Comparison of ENCODE assay signal across 8 cellular contexts in the genomic region with DNA sequence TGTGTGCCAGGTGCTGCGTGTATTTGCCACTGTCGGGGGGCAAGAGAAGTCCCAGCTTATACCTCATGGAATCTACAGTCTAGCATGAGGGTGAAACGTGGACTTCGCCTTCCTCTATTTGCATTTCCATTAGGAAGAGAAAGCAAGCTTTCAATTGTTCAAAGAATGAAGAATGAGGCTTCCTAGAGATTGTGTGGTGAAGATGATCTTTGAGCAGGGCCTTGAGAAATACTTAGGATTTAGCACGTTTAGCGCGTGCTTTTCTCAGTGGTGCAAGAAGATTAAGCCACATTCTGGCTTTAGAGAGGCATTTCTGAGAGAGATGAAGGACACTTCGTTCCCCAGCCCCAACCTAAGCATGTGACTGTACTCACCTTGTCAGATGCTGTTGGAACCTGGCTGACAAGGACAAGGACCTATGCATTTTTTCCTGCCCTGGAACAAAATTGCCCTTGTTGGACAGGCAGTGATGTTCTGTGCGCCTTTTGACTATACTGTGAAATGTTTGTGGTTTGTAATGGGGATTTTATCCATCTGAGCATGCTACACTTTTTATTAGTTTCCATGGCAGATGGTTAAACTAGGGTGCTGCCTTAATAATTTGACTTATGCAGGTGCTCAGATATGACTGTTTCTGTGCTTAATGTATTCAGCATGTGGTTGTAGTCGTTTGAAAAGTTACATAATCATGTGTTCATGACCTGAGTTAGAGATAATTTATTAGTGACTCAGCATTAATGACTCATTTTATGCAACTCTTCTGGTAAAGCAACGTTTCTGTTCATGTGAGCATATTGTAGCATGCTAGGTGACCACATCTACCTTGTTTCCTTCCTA. TPM values are rescaled to one million over a fixed set of nuclear protein-coding genes. Genes with fewer than 3 reads are reported as not detected.
DNase-seq lines count a peak whose midpoint lies in the region; ATAC-seq and TF ChIP-seq lines count a peak whose summit lies in the region.

No MANE protein-coding gene starts in this region.

- no peaks in the 10 kb centered on the region for H3K9me2 ChIP-seq in PC-3 (replicated peaks; ENCODE audit: low read length)

- peak; percentile 81 for ATAC-seq in HG02759 (IDR thresholded peaks at IDR 0.05; ENCODE audit: unreplicated experiment)
- ATAC-seq in PC-3, result peak; percentile 78

- H3K36me3 ChIP-seq in breast epithelium (no peaks in the 10 kb centered on the region), PC-3 (ENCODE audit: low read depth, low read length) (no peaks in the 10 kb centered on the region), tibial nerve (no peaks in the 10 kb centered on the region)

- CTCF ChIA-PET in MCF 10A (lab: Yijun Ruan, JAX) (interaction anchor here (0.7 kb wide), 1 partner anchor 1651 kb away, joined by 3 read pairs; no protein-coding TSS in a partner anchor), PC-3 (lab: Charles Lee) (no interaction called here)

- H3K4me2 ChIP-seq in PC-3 (ENCODE audit: low read length), result peak overlapping the region; percentile 48

- H3K27me3 ChIP-seq in breast epithelium (no peaks in the 10 kb centered on the region), PC-3 (ENCODE audit: low read length) (no peaks in the 10 kb centered on the region), tibial nerve (no peaks in the 10 kb centered on the region)

- H3K79me2 ChIP-seq in PC-3 (ENCODE audit: low read length), result peaks cover 87% of the 10 kb centered on the region

- BruUV-seq in MCF 10A (replicated peaks; lab: Mats Ljungman, UMichigan), result no TSS peak
- no TSS peak for BruUV-seq in PC-3 (replicated peaks; lab: Mats Ljungman, UMichigan)

- no peak for TF ChIP-seq CTCF in MCF 10A (IDR thresholded peaks at IDR 0.05; ENCODE audit: unreplicated experiment)
- TF ChIP-seq CTCF in breast epithelium (IDR thresholded peaks at IDR 0.05), result no peak
- TF ChIP-seq CTCF in PC-3 (conservative IDR thresholded peaks at IDR 0.05; ENCODE audit: low read depth, low read length), result no peak
- TF ChIP-seq CTCF in tibial nerve (IDR thresholded peaks at IDR 0.05), result no peak

- peaks cover 45% of the 10 kb centered on the region for H3K4me1 Mint-ChIP-seq in MCF 10A (ENCODE audit: insufficient read depth, unreplicated experiment)

- H3K4me1 ChIP-seq in breast epithelium (no peaks in the 10 kb centered on the region), PC-3 (ENCODE audit: insufficient read depth, low read length) (peaks cover 31% of the 10 kb centered on the region), tibial nerve (peaks cover 0 to 4% (median 2%) of the 10 kb centered on the region in 4 donors)

- 73% methylated on average over 11 of the region's 11 CpGs for WGBS in tibial nerve, 2 donors

- intact Hi-C loops in MCF 10A (cut with micrococcal nuclease), result no loop called here
- intact Hi-C loops in breast epithelium (cut with DNase I; ENCODE audit: low total_unique reads), result no loop called here
- intact Hi-C loops in PC-3 (cut with micrococcal nuclease), result no loop called here

- no peaks in the 10 kb centered on the region for H4K20me1 ChIP-seq in PC-3 (ENCODE audit: low read length)

- no peak overlapping the region for H3K9ac ChIP-seq in PC-3 (ENCODE audit: low read length)

- POLR2A ChIA-PET in MCF 10A (lab: Yijun Ruan, JAX), result interaction anchor here (0.7 to 1.4 kb wide), 8 partner anchors 10 to 134 kb away, joined by 3 to 5 read pairs (median 4); no protein-coding TSS in a partner anchor
- POLR2A ChIA-PET in PC-3 (lab: Charles Lee; ENCODE audit: unreplicated experiment), result interaction anchor here (0.6 kb wide), 1 partner anchor 153 kb away, joined by 3 read pairs; no protein-coding TSS in a partner anchor

- H3K27ac ChIP-seq in breast epithelium (no peak overlapping the region), PC-3 (ENCODE audit: low read length) (peak overlapping the region; percentile 52), tibial nerve (no peak overlapping the region)

- TF ChIP-seq EP300 in tibial nerve (IDR thresholded peaks at IDR 0.05), result no peak

- no peak overlapping the region for H3K4me3 Mint-ChIP-seq in MCF 10A (ENCODE audit: unreplicated experiment)

- H3K4me3 ChIP-seq in breast epithelium (no peak overlapping the region), PC-3 (ENCODE audit: low read length) (no peak overlapping the region), tibial nerve (no peak overlapping the region)

- DNase-seq in MCF 10A (ENCODE audit: unreplicated experiment) (peak; percentile 68), breast epithelium (ENCODE audit: low spot score in 2 of 2) (no peak), PC-3 (peak; percentile 82), hepatic stellate cell (ENCODE audit: low spot score) (peak; percentile 41), NK-92 (lab: John Stamatoyannopoulos, UW; ENCODE audit: unreplicated experiment) (no peak), tibial nerve (ENCODE audit: low spot score in 2 of 2) (no peak)
- no peak for DNase-seq in stimulated activated CD4-positive, alpha-beta T cell treated with anti-CD3 and anti-CD28 coated beads, Interleukin-4, amount 100 ng/mL, for 4 hours

- peaks cover 8% of the 10 kb centered on the region for H3F3A ChIP-seq in PC-3 (ENCODE audit: low read length, unreplicated experiment)

- no peak overlapping the region for H2AFZ ChIP-seq in PC-3 (ENCODE audit: low read length)

- peak overlapping the region; percentile 37 for H3K27ac Mint-ChIP-seq in MCF 10A (ENCODE audit: low read depth, unreplicated experiment)

- peaks cover 7% of the 10 kb centered on the region for H3K9me3 Mint-ChIP-seq in MCF 10A (ENCODE audit: unreplicated experiment)

- no peaks in the 10 kb centered on the region for H3K27me3 Mint-ChIP-seq in MCF 10A (ENCODE audit: insufficient read depth, unreplicated experiment)

- TF ChIP-seq POLR2A in breast epithelium (IDR thresholded peaks at IDR 0.05), result no peak
- TF ChIP-seq POLR2A in tibial nerve (IDR thresholded peaks at IDR 0.05), result no peak

- H3K9me3 ChIP-seq in breast epithelium (no peaks in the 10 kb centered on the region), PC-3 (ENCODE audit: low read length) (no peaks in the 10 kb centered on the region), tibial nerve (peaks cover 0 to 3% (median 0%) of the 10 kb centered on the region in 4 donors)

- peaks cover 21% of the 10 kb centered on the region for H3K36me3 Mint-ChIP-seq in MCF 10A (ENCODE audit: insufficient read depth, unreplicated experiment)

RNA-seq across cellular contexts. Expression of a gene that starts 10.7 kb away (rescaled TPM):
- 64.2 and 71.8 TPM in 2 replicates for total RNA-seq in MCF 10A (2022)
- total RNA-seq in breast epithelium, result 100 to 1,000 TPM; 104 to 171 (median 112) TPM
- total RNA-seq in PC-3 (2014; rRNA removed), result 21.5 and 29.5 TPM in 2 replicates
- 100 to 1,000 TPM in 2 of 4 donors, 10 to 100 TPM in 2; 91.2 to 109 (median 101) TPM for total RNA-seq in tibial nerve

Comparison
In these comparisons a context has a peak if more than half of its experiments do, and no peak if none do; other contexts are left out.
1. DNase-seq: peak in MCF 10A (single experiment), PC-3 (single experiment) and hepatic stellate cell (single experiment); none in breast epithelium (0 of 2), NK-92 (single experiment), stimulated activated CD4-positive, alpha-beta T cell treated with anti-CD3 and anti-CD28 coated beads, Interleukin-4, amount 100 ng/mL, for 4 hours (0 of 2) and tibial nerve (0 of 2).